19 cellular contexts compared by ENCODE assay signal in the genomic region with DNA sequence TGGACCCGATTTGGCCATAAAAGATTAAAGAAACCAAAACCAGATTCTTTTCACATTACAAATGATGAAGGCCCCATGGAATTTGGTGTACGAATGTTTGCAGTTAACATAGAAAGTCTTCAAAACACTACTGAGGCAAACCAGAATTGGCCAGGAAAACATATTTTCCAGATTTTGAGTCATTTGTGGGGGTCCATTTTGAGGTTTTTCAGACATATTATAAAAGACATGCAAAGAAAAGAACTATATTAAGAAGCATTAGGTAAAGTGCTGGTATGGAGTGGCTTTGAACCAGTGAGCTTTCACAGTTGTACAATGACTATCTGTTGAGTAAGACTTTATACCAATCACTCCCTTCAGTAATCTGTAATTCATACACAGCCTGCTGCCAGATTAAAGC.
DNase-seq lines count a peak whose midpoint lies in the region; ATAC-seq and TF ChIP-seq lines count a peak whose summit lies in the region.
"Had no signal": no experiment of that assay in that cellular context is flagged by ENCODE, and none has a peak within 500 bp of the region (broad histone marks: within the 10 kb centered on the region; RNA-seq: fewer than 3 reads in every experiment).

No MANE protein-coding gene starts in this region.

- H3K9ac ChIP-seq in trophoblast cell (ENCODE audit: low read length) = no peak overlapping the region
- H3K9ac ChIP-seq: KMS-11 had no signal

- no peak overlapping the region for H3K23ac ChIP-seq in trophoblast cell (ENCODE audit: low read length)

- H3K4me3 Mint-ChIP-seq in HFFc6 = peak overlapping the region; percentile 79
- no peak overlapping the region for H3K4me3 Mint-ChIP-seq in natural killer cell treated with Interleukin-12 subunit alpha and Interleukin-12 subunit beta and Interleukin-15 and Interleukin-18, amount 100 ng/mL, for 72 hours
- H3K4me3 Mint-ChIP-seq: CD4-positive, CD25-positive, alpha-beta regulatory T cell had no signal

- H3K4me2 ChIP-seq in trophoblast cell (ENCODE audit: low read length) = no peak overlapping the region
- H3K4me2 ChIP-seq: KMS-11 had no signal

- H4K12ac ChIP-seq in trophoblast cell (ENCODE audit: low read depth, low read length) = no peak overlapping the region

- TF ChIP-seq POLR2A in esophagus squamous epithelium (IDR thresholded peaks at IDR 0.05) = no peak

- 63 to 69% methylated on average over 2 of the region's 2 CpGs for WGBS in esophagus squamous epithelium, 2 donors
- WGBS in trophoblast cell (ENCODE audit: extremely low coverage, insufficient coverage, insufficient read length) = no CpG with 5 or more reads among the region's 2 CpGs

- no peak overlapping the region for H2BK12ac ChIP-seq in trophoblast cell (ENCODE audit: low read length)

- H3K27ac ChIP-seq in esophagus squamous epithelium (peak overlapping the region in 3 of 4 donors; percentile 3 to 41 (median 15)), trophoblast cell (ENCODE audit: low read depth, low read length) (no peak overlapping the region)
- H3K27ac ChIP-seq: HL-60, KMS-11 had no signal

- H3K4ac ChIP-seq in trophoblast cell (ENCODE audit: low read depth, low read length) = no peak overlapping the region

- no peak overlapping the region for H3K4me3 ChIP-seq in esophagus squamous epithelium
- H3K4me3 ChIP-seq in trophoblast cell (ENCODE audit: low read depth, low read length) = no peak overlapping the region

- H2AFZ ChIP-seq in trophoblast cell (ENCODE audit: insufficient read depth, low read length, poor library complexity) = no peak overlapping the region

- no peak overlapping the region for H3K14ac ChIP-seq in trophoblast cell (ENCODE audit: low read length)

- H3K4me1 Mint-ChIP-seq in HFFc6 (ENCODE audit: low read depth) = peaks cover 38% of the 10 kb centered on the region
- no peaks in the 10 kb centered on the region for H3K4me1 Mint-ChIP-seq in natural killer cell treated with Interleukin-12 subunit alpha and Interleukin-12 subunit beta and Interleukin-15 and Interleukin-18, amount 100 ng/mL, for 72 hours (ENCODE audit: low read depth in 2 of 2)

- no peaks in the 10 kb centered on the region for H3K9me3 Mint-ChIP-seq in HFFc6
- no peaks in the 10 kb centered on the region for H3K9me3 Mint-ChIP-seq in natural killer cell treated with Interleukin-12 subunit alpha and Interleukin-12 subunit beta and Interleukin-15 and Interleukin-18, amount 100 ng/mL, for 72 hours

- no peaks in the 10 kb centered on the region for H3K36me3 Mint-ChIP-seq in HFFc6 (ENCODE audit: low read depth)
- H3K36me3 Mint-ChIP-seq in natural killer cell treated with Interleukin-12 subunit alpha and Interleukin-12 subunit beta and Interleukin-15 and Interleukin-18, amount 100 ng/mL, for 72 hours = no peaks in the 10 kb centered on the region
- H3K36me3 Mint-ChIP-seq: CD4-positive, CD25-positive, alpha-beta regulatory T cell had no signal

- H3K79me1 ChIP-seq in trophoblast cell (ENCODE audit: low read length) = no peaks in the 10 kb centered on the region

- peak; percentile 31 for DNase-seq in AG08395 (ENCODE audit: low spot score)
- peak; percentile 20 for DNase-seq in HFFc6
- no peak for DNase-seq in esophagus squamous epithelium (lab: John Stamatoyannopoulos, UW)
- no peak for DNase-seq in omental fat pad (ENCODE audit: low spot score)
- no peak for DNase-seq in trophoblast cell
- DNase-seq in natural killer cell treated with Interleukin-12 subunit alpha and Interleukin-12 subunit beta and Interleukin-15 and Interleukin-18, amount 100 ng/mL, for 72 hours (ENCODE audit: low spot score) = no peak
- DNase-seq: AML-193; CD4-positive, CD25-positive, alpha-beta regulatory T cell; DMS79; GDM1; H7; NCI-H1092; NCI-H446; NCI-H748 treated with DMSO at 0.1 percent for 48 hours; PC-3 had no signal

- no peaks in the 10 kb centered on the region for H3K79me2 ChIP-seq in trophoblast cell (ENCODE audit: control insufficient read depth, insufficient read depth, low read length, poor library complexity)

- no peak overlapping the region for H3K18ac ChIP-seq in trophoblast cell (ENCODE audit: low read length)

- intact Hi-C loops in esophagus squamous epithelium (cut with DNase I) = no loop called here

- peak; percentile 79 for ATAC-seq in omental fat pad (ENCODE audit: low FRiP score)
- ATAC-seq in HG03139 (IDR thresholded peaks at IDR 0.05; ENCODE audit: unreplicated experiment) = no peak
- no peak for ATAC-seq in GM21423 (IDR thresholded peaks at IDR 0.05; ENCODE audit: unreplicated experiment)
- ATAC-seq in natural killer cell treated with Interleukin-12 subunit alpha and Interleukin-12 subunit beta and Interleukin-15 and Interleukin-18, amount 100 ng/mL, for 72 hours = no peak
- ATAC-seq: PC-3 had no signal

- H3K9me3 ChIP-seq in esophagus squamous epithelium = no peaks in the 10 kb centered on the region
- H3K9me3 ChIP-seq in trophoblast cell (ENCODE audit: insufficient read depth, low read depth, low read length) = no peaks in the 10 kb centered on the region

- H3K27me3 ChIP-seq in esophagus squamous epithelium (no peaks in the 10 kb centered on the region), trophoblast cell (ENCODE audit: insufficient read depth, low read length) (no peaks in the 10 kb centered on the region)

- no peak overlapping the region for H2BK120ac ChIP-seq in trophoblast cell (ENCODE audit: insufficient read depth, low read length, poor library complexity)

- H4K8ac ChIP-seq in trophoblast cell (ENCODE audit: low read depth, low read length) = no peak overlapping the region

- H3K27ac Mint-ChIP-seq in HFFc6 = peak overlapping the region; percentile 68
- H3K27ac Mint-ChIP-seq in natural killer cell treated with Interleukin-12 subunit alpha and Interleukin-12 subunit beta and Interleukin-15 and Interleukin-18, amount 100 ng/mL, for 72 hours = no peak overlapping the region
- H3K27ac Mint-ChIP-seq: CD4-positive, CD25-positive, alpha-beta regulatory T cell had no signal

- H3K4me1 ChIP-seq in esophagus squamous epithelium (no peaks in the 10 kb centered on the region), trophoblast cell (ENCODE audit: control insufficient read depth in 1 of 2, insufficient read depth in 2 of 2, low read length in 2 of 2) (no peaks in the 10 kb centered on the region)

- no peak overlapping the region for H2AK5ac ChIP-seq in trophoblast cell (ENCODE audit: low read length)

- H3K36me3 ChIP-seq in esophagus squamous epithelium (no peaks in the 10 kb centered on the region), trophoblast cell (ENCODE audit: control insufficient read depth in 1 of 2, insufficient read depth in 2 of 2, low read length in 2 of 2) (no peaks in the 10 kb centered on the region)

- TF ChIP-seq CTCF in HFFc6 (IDR thresholded peaks at IDR 0.05) = no peak
- TF ChIP-seq CTCF in esophagus squamous epithelium (IDR thresholded peaks at IDR 0.05) = no peak
- TF ChIP-seq CTCF in omental fat pad (IDR thresholded peaks at IDR 0.05) = no peak

- H4K91ac ChIP-seq in trophoblast cell (ENCODE audit: low read depth, low read length) = no peak overlapping the region

- H3K27me3 Mint-ChIP-seq in HFFc6 (ENCODE audit: insufficient read depth) = no peaks in the 10 kb centered on the region
- no peaks in the 10 kb centered on the region for H3K27me3 Mint-ChIP-seq in natural killer cell treated with Interleukin-12 subunit alpha and Interleukin-12 subunit beta and Interleukin-15 and Interleukin-18, amount 100 ng/mL, for 72 hours
- H3K27me3 Mint-ChIP-seq: CD4-positive, CD25-positive, alpha-beta regulatory T cell had no signal

- no peak overlapping the region for H2BK5ac ChIP-seq in trophoblast cell (ENCODE audit: low read depth, low read length, poor library complexity)

Comparison
In these comparisons a context has a peak if more than half of its experiments do, and no peak if none do; other contexts are left out.
1. DNase-seq: peak in AG08395 (single experiment) and HFFc6 (single experiment); none in esophagus squamous epithelium (single experiment), omental fat pad (single experiment), trophoblast cell (0 of 2) and natural killer cell treated with Interleukin-12 subunit alpha and Interleukin-12 subunit beta and Interleukin-15 and Interleukin-18, amount 100 ng/mL, for 72 hours (single experiment).